ENCODE assay signal across 10 cellular contexts in genomic region chr10:97771055-97771811, GRCh38. TPM values are rescaled to one million over a fixed set of nuclear protein-coding genes. Genes with fewer than 3 reads are reported as not detected.
DNase-seq lines count a peak whose midpoint lies in the region; ATAC-seq and TF ChIP-seq lines count a peak whose summit lies in the region.
"Had no signal": no experiment of that assay in that cellular context is flagged by ENCODE, and none has a peak within 500 bp of the region (broad histone marks: within the 10 kb centered on the region; RNA-seq: fewer than 3 reads in every experiment).

No MANE protein-coding gene starts in this region.

- H3K27ac ChIP-seq in RWPE2 (ENCODE audit: poor library complexity, severe bottlenecking), result no peak overlapping the region
- no peak overlapping the region for H3K27ac ChIP-seq in uterus

- TF ChIP-seq CTCF in RWPE2 (IDR thresholded peaks at IDR 0.05; ENCODE audit: poor library complexity, severe bottlenecking) (no peak), fibroblast of pulmonary artery (IDR thresholded peaks at IDR 0.05; ENCODE audit: low read length, missing control alignments) (no peak), omental fat pad (IDR thresholded peaks at IDR 0.05) (no peak), uterus (IDR thresholded peaks at IDR 0.05) (no peak)

- DNase-seq in NCI-H82 (lab: John Stamatoyannopoulos, UW) (peak; percentile 37), NCI-H82 treated with DMSO at 0.1 percent for 48 hours (lab: John Stamatoyannopoulos, UW; ENCODE audit: unreplicated experiment) (no peak), RWPE2 (ENCODE audit: low spot score) (no peak), fibroblast of pulmonary artery (ENCODE audit: low read depth) (peak; percentile 18), retina (peak; percentile 80), omental fat pad (ENCODE audit: low spot score) (no peak), uterus (no peak)

- H3K9me3 ChIP-seq in RWPE2 (ENCODE audit: severe bottlenecking), result no peaks in the 10 kb centered on the region
- H3K9me3 ChIP-seq in uterus, result no peaks in the 10 kb centered on the region

- intact Hi-C loops in uterus (cut with DNase I; ENCODE audit: low total_unique reads), result no loop called here

- no peak for TF ChIP-seq POLR2A in uterus (IDR thresholded peaks at IDR 0.05)

- ATAC-seq in RWPE2 (ENCODE audit: low read depth) (peak; percentile 61), omental fat pad (ENCODE audit: low FRiP score) (no peak), HG03521 (IDR thresholded peaks at IDR 0.05; ENCODE audit: unreplicated experiment) (no peak)

- H3K4me1 ChIP-seq in RWPE2 (ENCODE audit: insufficient read depth, poor library complexity, severe bottlenecking), result no peaks in the 10 kb centered on the region
- peaks cover 0 to 3% of the 10 kb centered on the region in 2 donors for H3K4me1 ChIP-seq in uterus

- H3K27me3 ChIP-seq in RWPE2 (ENCODE audit: insufficient read depth, poor library complexity, severe bottlenecking) (peaks cover 45% of the 10 kb centered on the region), uterus (peaks cover 0 to 6% of the 10 kb centered on the region in 2 donors)

- H3K4me3 ChIP-seq in RWPE2 (ENCODE audit: severe bottlenecking) (peak overlapping the region; percentile 13), fibroblast of pulmonary artery (replicated peaks; ENCODE audit: low read depth, low read length) (no peak overlapping the region), uterus (no peak overlapping the region)

- H3K36me3 ChIP-seq in RWPE2 (ENCODE audit: low read depth) (no peaks in the 10 kb centered on the region), uterus (no peaks in the 10 kb centered on the region)

RNA-seq across cellular contexts. Expression of gene SFRP5, which starts 0.6 kb away (rescaled TPM):
- 1 to 10 TPM in 1 of 4 donors, under 1 TPM in 2, not detected in 1; 0.56 to 4.1 (median 0.60) TPM for total RNA-seq in omental fat pad
- 10 to 100 TPM in 1 of 4 donors, under 1 TPM in 1, not detected in 2; 0.24 to 59.1 TPM for total RNA-seq in uterus
- total RNA-seq: pulmonary artery endothelial cell; T-helper 1 cell treated with Interleukin-12 subunit alpha and Interleukin-12 subunit beta and Interleukin-4 antibody, amounts not matched to agents 30 ng/mL and 1 ng/mL, for 36 hours had no signal

RNA-seq across cellular contexts. Expression of gene ZFYVE27, which starts 34.3 kb away (rescaled TPM):
- 10 to 100 TPM; 17.9 to 27.1 (median 20.7) TPM for total RNA-seq in omental fat pad
- total RNA-seq in uterus, result 10 to 100 TPM in 3 of 4 donors, 1 to 10 TPM in 1; 2.8 to 32.3 (median 16.7) TPM

RNA-seq across cellular contexts. Expression of gene MARVELD1, which starts 57.7 kb away (rescaled TPM):
- total RNA-seq in omental fat pad, result 10 to 100 TPM; 16.7 to 23.0 (median 21.3) TPM
- 100 to 1,000 TPM in 1 of 4 donors, 10 to 100 TPM in 3; 36.9 to 158 (median 59.4) TPM for total RNA-seq in uterus

Comparison
In these comparisons a context has a peak if more than half of its experiments do, and no peak if none do; other contexts are left out.
1. DNase-seq: peak in NCI-H82 (single experiment), fibroblast of pulmonary artery (single experiment) and retina (single experiment); none in NCI-H82 treated with DMSO at 0.1 percent for 48 hours (single experiment), RWPE2 (single experiment), omental fat pad (single experiment) and uterus (0 of 2).